ENCODE assay signal across 8 cellular contexts in the genomic region with DNA sequence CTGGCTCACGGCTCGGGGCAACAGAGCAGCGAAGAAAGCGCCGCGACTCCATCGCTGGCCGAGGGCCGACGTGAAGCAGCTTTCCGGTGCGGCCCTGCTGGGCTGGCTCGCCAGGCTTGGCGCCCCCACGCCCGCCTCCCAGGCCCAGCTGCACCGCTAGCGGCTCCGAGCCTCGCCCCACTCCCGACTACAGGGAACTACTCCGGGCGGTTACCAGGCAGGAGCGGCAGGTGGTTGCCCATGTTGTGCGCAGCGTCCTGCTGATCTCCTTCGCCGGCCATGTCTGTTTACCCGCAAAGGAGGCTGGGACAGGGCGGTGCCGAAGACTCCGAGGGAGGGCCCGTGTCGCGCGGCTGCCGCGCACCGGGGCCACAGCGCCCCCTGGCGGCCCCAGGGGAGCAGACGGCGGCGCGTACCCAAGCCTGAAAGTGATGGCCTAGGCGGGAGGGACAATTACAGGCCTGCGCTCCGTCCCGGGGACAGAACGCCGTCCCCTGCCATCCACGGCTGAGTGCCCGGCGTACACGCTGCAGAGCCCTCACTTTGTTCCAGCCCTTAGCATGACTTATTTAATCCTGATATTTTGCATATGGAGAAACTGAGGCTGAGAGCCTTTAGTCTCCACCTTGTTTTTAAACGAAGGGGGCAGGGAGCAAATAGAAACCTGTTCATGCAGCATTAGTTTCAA. TPM values are rescaled to one million over a fixed set of nuclear protein-coding genes. Genes with fewer than 3 reads are reported as not detected.
DNase-seq lines count a peak whose midpoint lies in the region; ATAC-seq and TF ChIP-seq lines count a peak whose summit lies in the region.

A gene (minus strand): TSS at position 285 of the 688 bp plus-strand sequence. CDS start 4 bp downstream, at position 281.

- no peaks in the 10 kb centered on the region for H3K36me3 ChIP-seq in kidney epithelial cell (ENCODE audit: control insufficient read depth, insufficient read depth, low read length)

- H3K27me3 ChIP-seq in kidney epithelial cell (ENCODE audit: control insufficient read depth, insufficient read depth, low read length) = peaks cover 2% of the 10 kb centered on the region

- H3K4me3 ChIP-seq in kidney epithelial cell (ENCODE audit: low read depth, low read length) = peak within 1 kb of the TSS; percentile 98

- TF ChIP-seq CTCF in AG09319 (IDR thresholded peaks at IDR 0.05; ENCODE audit: low read depth, low read length) (peak; percentile 79), kidney epithelial cell (IDR thresholded peaks at IDR 0.05; ENCODE audit: insufficient read depth, low read length, poor library complexity, severe bottlenecking) (peak; percentile 72)

- peak; percentile 97 for ATAC-seq in GM18870 (IDR thresholded peaks at IDR 0.05; ENCODE audit: unreplicated experiment)
- ATAC-seq in HG03108 (IDR thresholded peaks at IDR 0.05; ENCODE audit: unreplicated experiment) = peak; percentile 98

- DNase-seq in AG09319 (ENCODE audit: extremely low read depth, low read depth) = peak; percentile 49
- DNase-seq in NCI-H446 (lab: John Stamatoyannopoulos, UW) = peak; percentile 31 to 80
- peak; percentile 81 for DNase-seq in activated CD4-positive, alpha-beta T cell treated with anti-CD3 and anti-CD28 coated beads for 1 hour
- peak; percentile 91 for DNase-seq in cerebellum (ENCODE audit: low spot score)
- DNase-seq in kidney epithelial cell (ENCODE audit: low read depth) = peak; percentile 39
- DNase-seq in stimulated activated CD4-positive, alpha-beta T cell treated with anti-CD3 and anti-CD28 coated beads, Interleukin-15, amount 100 ng/mL, for 48 hours (ENCODE audit: low read depth in 2 of 2) = peak; percentile 70 to 85

RNA-seq across cellular contexts. Expression of the gene that starts here (rescaled TPM):
- total RNA-seq in cerebellum (101 TPM), kidney epithelial cell (39.6 and 43.9 TPM in 2 replicates)

Comparison
In these comparisons a context has a peak if more than half of its experiments do, and no peak if none do; other contexts are left out.
1. Peak in every context shown above with its lines: DNase-seq, ATAC-seq and H3K4me3 ChIP-seq.
2. DNase-seq: peak in every context shown above with its lines; median percentile 91 in cerebellum; 81 in activated CD4-positive, alpha-beta T cell treated with anti-CD3 and anti-CD28 coated beads for 1 hour; 78 in stimulated activated CD4-positive, alpha-beta T cell treated with anti-CD3 and anti-CD28 coated beads, Interleukin-15, amount 100 ng/mL, for 48 hours; 56 in NCI-H446; 49 in AG09319; 39 in kidney epithelial cell.